Comparison of ENCODE assay signal across 22 cellular contexts in genomic region chr11:112650568-112650967, GRCh38.
"Had no signal": no experiment of that assay in that cellular context is flagged by ENCODE, and none has a peak within 500 bp of the region (broad histone marks: within the 10 kb centered on the region; RNA-seq: fewer than 3 reads in every experiment).

No MANE protein-coding gene starts in this region.

- H3K4me1 Mint-ChIP-seq: naive B cell had no signal

- DNase-seq: activated CD4-positive, CD25-positive, alpha-beta regulatory T cell treated with anti-CD3 and anti-CD28 coated beads, Interleukin-2, amount 50 U/mL, for 72 hours; activated CD8-positive, alpha-beta memory T cell treated with anti-CD3 and anti-CD28 coated beads for 24 hours; activated gamma-delta T cell treated with Interleukin-2 at 50 U/mL for 16 hours; activated T-cell treated with anti-CD3 and anti-CD28 coated beads, Interleukin-2, amount 50 U/mL, for 72 hours; adrenal gland; cerebellar nuclear complex; effector memory CD8-positive, alpha-beta T cell; esophagus squamous epithelium; mammary epithelial cell; naive B cell; spleen; stimulated activated naive CD4-positive, alpha-beta T cell; T-helper 2 cell; tibial artery had no signal

- ATAC-seq: activated naive CD4-positive, alpha-beta T cell treated with anti-CD3 and anti-CD28 coated beads, Interleukin-2, amount 50 U/mL, for 72 hours; activated T-cell treated with anti-CD3 and anti-CD28 coated beads, Interleukin-2, amount 50 U/mL, for 72 hours; effector memory CD8-positive, alpha-beta T cell; left lobe of liver; sciatic nerve had no signal

- H3K4me3 ChIP-seq: adrenal gland, breast epithelium, esophagus squamous epithelium, spleen, tibial artery had no signal

- H3K4me3 Mint-ChIP-seq: activated T-cell treated with anti-CD3 and anti-CD28 coated beads, Interleukin-2, amount 50 U/mL, for 72 hours; dendritic cell treated with granulocyte-macrophage colony-stimulating factor and Interleukin-4, amounts not matched to agents 40 ng/mL and 50 ng/mL, for 4 days; effector memory CD8-positive, alpha-beta T cell; neural crest cell had no signal

- H3K36me3 Mint-ChIP-seq: activated naive CD4-positive, alpha-beta T cell treated with anti-CD3 and anti-CD28 coated beads, Interleukin-2, amount 50 U/mL, for 72 hours; naive B cell had no signal

- H3K9me3 ChIP-seq: adrenal gland, breast epithelium, esophagus squamous epithelium, tibial artery had no signal

- H3K36me3 ChIP-seq: adrenal gland, breast epithelium, esophagus squamous epithelium, spleen, tibial artery had no signal

- H3K9me3 Mint-ChIP-seq: activated naive CD4-positive, alpha-beta T cell treated with anti-CD3 and anti-CD28 coated beads, Interleukin-2, amount 50 U/mL, for 72 hours; activated T-cell treated with anti-CD3 and anti-CD28 coated beads, Interleukin-2, amount 50 U/mL, for 72 hours; dendritic cell treated with granulocyte-macrophage colony-stimulating factor and Interleukin-4, amounts not matched to agents 40 ng/mL and 50 ng/mL, for 4 days; effector memory CD8-positive, alpha-beta T cell; neural crest cell had no signal

- H3K27ac ChIP-seq: adrenal gland, breast epithelium, esophagus squamous epithelium, spleen, tibial artery, VCaP had no signal

- H3K27me3 ChIP-seq: adrenal gland, breast epithelium, esophagus squamous epithelium, tibial artery had no signal

- H3K4me1 ChIP-seq: breast epithelium, spleen, tibial artery had no signal

- H3K27ac Mint-ChIP-seq: activated naive CD4-positive, alpha-beta T cell treated with anti-CD3 and anti-CD28 coated beads, Interleukin-2, amount 50 U/mL, for 72 hours; activated T-cell treated with anti-CD3 and anti-CD28 coated beads, Interleukin-2, amount 50 U/mL, for 72 hours; dendritic cell treated with granulocyte-macrophage colony-stimulating factor and Interleukin-4, amounts not matched to agents 40 ng/mL and 50 ng/mL, for 4 days; effector memory CD8-positive, alpha-beta T cell; naive B cell; progenitor cell of endocrine pancreas had no signal
